1 cellular context compared by ENCODE assay signal in the genomic region with DNA sequence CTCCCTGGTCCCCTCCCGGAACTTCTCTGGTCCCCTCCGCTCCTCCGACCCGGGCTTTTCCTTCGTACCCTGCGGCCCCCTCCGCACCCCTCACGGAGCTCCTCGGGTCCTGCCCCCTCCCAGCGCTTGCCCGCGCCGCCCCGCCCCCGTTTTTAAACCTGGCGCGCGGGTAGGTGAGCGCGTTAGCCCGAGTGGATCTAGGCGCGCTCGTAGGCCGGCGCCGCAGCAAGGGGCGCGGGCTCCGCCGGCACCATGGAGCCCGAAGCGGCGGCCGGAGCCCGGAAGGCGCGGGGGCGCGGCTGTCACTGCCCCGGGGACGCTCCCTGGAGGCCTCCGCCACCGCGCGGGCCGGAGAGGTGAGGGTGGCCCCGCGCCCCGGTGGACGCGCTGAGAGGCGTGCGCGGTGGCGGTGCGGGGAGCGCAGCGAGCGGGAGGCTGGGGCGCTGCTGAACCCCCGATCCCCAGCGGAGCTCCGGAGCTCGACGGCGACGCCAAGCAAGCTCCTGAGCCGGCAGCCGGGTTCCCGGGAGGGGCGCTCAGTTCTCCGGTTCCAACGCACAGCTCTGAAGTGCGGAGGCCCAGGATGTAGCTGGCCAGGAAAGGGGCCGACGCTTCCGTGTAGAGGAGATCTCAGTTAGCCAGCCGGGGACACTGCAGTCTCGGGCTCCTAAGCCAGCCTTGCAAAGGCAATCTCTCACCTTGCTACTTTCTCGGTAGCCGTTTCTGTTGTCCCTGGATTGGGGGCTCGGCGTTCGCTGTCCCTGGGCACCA.
TF ChIP-seq lines count a peak whose summit lies in the region.

Gene RIPPLY3 (plus strand): TSS at position 182 of the 771 bp plus-strand sequence. CDS start 71 bp downstream, at position 253.

TF ChIP-seq in HepG2, 621 proteins besides CTCF, POLR2A, EP300 and RAD21 (continued from another document):
- TF ChIP-seq HIC2 (CRISPR knock-in tag; IDR thresholded peaks at IDR 0.05; ENCODE audit: low read depth) (no peak), SNAPC2 (CRISPR knock-in tag; IDR thresholded peaks at IDR 0.05) (no peak), ZNF800 (CRISPR knock-in tag; IDR thresholded peaks at IDR 0.05) (peak; percentile 97), RBM39 (IDR thresholded peaks at IDR 0.05; ENCODE audit: low read depth, low read length, poor library complexity, severe bottlenecking) (peak; percentile 37), ZNF7 (CRISPR knock-in tag; IDR thresholded peaks at IDR 0.05) (no peak), ZBTB38 (CRISPR knock-in tag; IDR thresholded peaks at IDR 0.05) (peak; percentile 27; the same call in 1 of the 2 replicates), ZNF205 (CRISPR knock-in tag; IDR thresholded peaks at IDR 0.05) (no peak), ZNF234 (CRISPR knock-in tag; conservative IDR thresholded peaks at IDR 0.05) (no peak), PRDM15 (CRISPR knock-in tag; IDR thresholded peaks at IDR 0.05) (no peak), SRY (CRISPR knock-in tag; IDR thresholded peaks at IDR 0.05) (0 out of 2 replicates have a peak, but pooled peaks have one; percentile 31), PLRG1 (conservative IDR thresholded peaks at IDR 0.05) (no peak), KDM4B (CRISPR knock-in tag; IDR thresholded peaks at IDR 0.05) (no peak)
- TF ChIP-seq, protein P1, sequence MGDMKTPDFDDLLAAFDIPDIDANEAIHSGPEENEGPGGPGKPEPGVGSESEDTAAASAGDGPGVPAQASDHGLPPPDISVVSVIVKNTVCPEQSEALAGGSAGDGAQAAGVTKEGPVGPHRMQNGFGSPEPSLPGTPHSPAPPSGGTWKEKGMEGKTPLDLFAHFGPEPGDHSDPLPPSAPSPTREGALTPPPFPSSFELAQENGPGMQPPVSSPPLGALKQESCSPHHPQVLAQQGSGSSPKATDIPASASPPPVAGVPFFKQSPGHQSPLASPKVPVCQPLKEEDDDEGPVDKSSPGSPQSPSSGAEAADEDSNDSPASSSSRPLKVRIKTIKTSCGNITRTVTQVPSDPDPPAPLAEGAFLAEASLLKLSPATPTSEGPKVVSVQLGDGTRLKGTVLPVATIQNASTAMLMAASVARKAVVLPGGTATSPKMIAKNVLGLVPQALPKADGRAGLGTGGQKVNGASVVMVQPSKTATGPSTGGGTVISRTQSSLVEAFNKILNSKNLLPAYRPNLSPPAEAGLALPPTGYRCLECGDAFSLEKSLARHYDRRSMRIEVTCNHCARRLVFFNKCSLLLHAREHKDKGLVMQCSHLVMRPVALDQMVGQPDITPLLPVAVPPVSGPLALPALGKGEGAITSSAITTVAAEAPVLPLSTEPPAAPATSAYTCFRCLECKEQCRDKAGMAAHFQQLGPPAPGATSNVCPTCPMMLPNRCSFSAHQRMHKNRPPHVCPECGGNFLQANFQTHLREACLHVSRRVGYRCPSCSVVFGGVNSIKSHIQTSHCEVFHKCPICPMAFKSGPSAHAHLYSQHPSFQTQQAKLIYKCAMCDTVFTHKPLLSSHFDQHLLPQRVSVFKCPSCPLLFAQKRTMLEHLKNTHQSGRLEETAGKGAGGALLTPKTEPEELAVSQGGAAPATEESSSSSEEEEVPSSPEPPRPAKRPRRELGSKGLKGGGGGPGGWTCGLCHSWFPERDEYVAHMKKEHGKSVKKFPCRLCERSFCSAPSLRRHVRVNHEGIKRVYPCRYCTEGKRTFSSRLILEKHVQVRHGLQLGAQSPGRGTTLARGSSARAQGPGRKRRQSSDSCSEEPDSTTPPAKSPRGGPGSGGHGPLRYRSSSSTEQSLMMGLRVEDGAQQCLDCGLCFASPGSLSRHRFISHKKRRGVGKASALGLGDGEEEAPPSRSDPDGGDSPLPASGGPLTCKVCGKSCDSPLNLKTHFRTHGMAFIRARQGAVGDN (CRISPR knock-in tag; IDR thresholded peaks at IDR 0.05) = peak; percentile 66
- TF ChIP-seq, protein P2, sequence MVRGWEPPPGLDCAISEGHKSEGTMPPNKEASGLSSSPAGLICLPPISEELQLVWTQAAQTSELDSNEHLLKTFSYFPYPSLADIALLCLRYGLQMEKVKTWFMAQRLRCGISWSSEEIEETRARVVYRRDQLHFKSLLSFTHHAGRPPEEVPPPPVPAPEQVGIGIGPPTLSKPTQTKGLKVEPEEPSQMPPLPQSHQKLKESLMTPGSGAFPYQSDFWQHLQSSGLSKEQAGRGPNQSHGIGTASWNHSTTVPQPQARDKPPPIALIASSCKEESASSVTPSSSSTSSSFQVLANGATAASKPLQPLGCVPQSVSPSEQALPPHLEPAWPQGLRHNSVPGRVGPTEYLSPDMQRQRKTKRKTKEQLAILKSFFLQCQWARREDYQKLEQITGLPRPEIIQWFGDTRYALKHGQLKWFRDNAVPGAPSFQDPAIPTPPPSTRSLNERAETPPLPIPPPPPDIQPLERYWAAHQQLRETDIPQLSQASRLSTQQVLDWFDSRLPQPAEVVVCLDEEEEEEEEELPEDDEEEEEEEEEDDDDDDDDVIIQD (CRISPR knock-in tag; IDR thresholded peaks at IDR 0.05; ENCODE audit: low read depth) = no peak
